In the genomic region with DNA sequence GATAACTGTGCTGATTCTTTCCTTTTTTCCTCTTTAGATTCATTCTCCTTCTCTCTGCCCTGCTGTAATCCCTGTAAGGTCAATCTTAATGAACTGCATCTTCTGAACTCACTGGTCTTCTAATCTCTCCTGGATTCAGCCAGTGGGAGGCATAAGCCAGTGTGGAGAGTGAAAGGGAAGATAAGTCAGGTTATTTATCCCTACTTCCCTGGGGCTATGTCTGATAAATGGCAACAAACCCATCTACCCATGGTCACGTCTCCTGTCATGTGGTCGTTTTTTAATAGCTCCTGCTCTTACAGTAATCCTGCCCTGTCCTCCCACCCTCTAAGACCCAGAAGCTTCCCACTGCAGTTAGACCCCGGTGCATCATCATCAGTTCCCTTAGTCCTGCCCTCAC, we compare ENCODE assay signal across 1 cellular context.
TF ChIP-seq lines count a peak whose summit lies in the region.

No MANE protein-coding gene starts in this region.

TF ChIP-seq in IMR-90, 13 proteins besides CTCF, POLR2A, EP300 and RAD21 (continued from another document):
- TF ChIP-seq RFX5 (IDR thresholded peaks at IDR 0.05; ENCODE audit: low read depth, low read length) = no peak
- TF ChIP-seq MAFK (IDR thresholded peaks at IDR 0.05; ENCODE audit: low read depth, low read length) = no peak
- no peak for TF ChIP-seq CHD1 (IDR thresholded peaks at IDR 0.05; ENCODE audit: low read depth, low read length)
- TF ChIP-seq MXI1 (IDR thresholded peaks at IDR 0.05; ENCODE audit: borderline replicate concordance, low read depth, low read length) = no peak
- no peak for TF ChIP-seq CEBPB (IDR thresholded peaks at IDR 0.05; ENCODE audit: low read depth, low read length)
- no peak for TF ChIP-seq BHLHE40 (IDR thresholded peaks at IDR 0.05; ENCODE audit: low read depth, low read length)
- TF ChIP-seq FOS (IDR thresholded peaks at IDR 0.05; ENCODE audit: low read depth, low read length) = no peak
- TF ChIP-seq NFE2L2 (IDR thresholded peaks at IDR 0.05; ENCODE audit: low read depth, low read length) = no peak
- TF ChIP-seq ELK1 (IDR thresholded peaks at IDR 0.05; ENCODE audit: borderline replicate concordance, low read depth, low read length) = no peak
TF ChIP-seq in IMR-90: peak in this region for 0.
